20 cellular contexts compared by ENCODE assay signal in genomic region chr21:14952916-14953315, GRCh38.
DNase-seq lines count a peak whose midpoint lies in the region; ATAC-seq, FAIRE-seq and TF ChIP-seq lines count a peak whose summit lies in the region.
"Had no signal": no experiment of that assay in that cellular context is flagged by ENCODE, and none has a peak within 500 bp of the region (broad histone marks: within the 10 kb centered on the region; RNA-seq: fewer than 3 reads in every experiment).

No MANE protein-coding gene starts in this region.

- H4K91ac ChIP-seq in IMR-90 (ENCODE audit: insufficient read depth, low read depth, low read length) = no peak overlapping the region

- no peak overlapping the region for H2AFZ ChIP-seq in IMR-90 (replicated peaks; ENCODE audit: low read length, poor library complexity)

- no peaks in the 10 kb centered on the region for H4K20me1 ChIP-seq in IMR-90 (ENCODE audit: insufficient read depth, low read length)

- H3K9ac ChIP-seq in IMR-90 (ENCODE audit: low read depth, low read length) (no peak overlapping the region), kidney (ENCODE audit: low read length in 2 of 2) (no peak overlapping the region)

- H3K14ac ChIP-seq in IMR-90 (replicated peaks; ENCODE audit: low read depth, low read length) = no peak overlapping the region

- H2BK20ac ChIP-seq in IMR-90 (ENCODE audit: low read depth, low read length) = no peak overlapping the region

- POLR2A ChIA-PET in IMR-90 (lab: Charles Lee; ENCODE audit: unreplicated experiment) = no interaction called here

- H2BK120ac ChIP-seq in IMR-90 (ENCODE audit: low read depth, low read length) = no peak overlapping the region

- in situ Hi-C loops in ACHN (cut with HindIII; ENCODE audit: low pct_ligation_motif_present, low pct_unique_long_range_greater_than_20kb, low sequenced_read_pairs) = no loop called here
- in situ Hi-C loops in IMR-90 (cut with MboI; ENCODE audit: low sequenced_read_pairs) = no loop called here

- no peak overlapping the region for H3K4ac ChIP-seq in IMR-90 (ENCODE audit: low read depth, low read length)

- no peak overlapping the region for H2BK5ac ChIP-seq in IMR-90 (ENCODE audit: low read depth, low read length, poor library complexity, severe bottlenecking)

- H4K8ac ChIP-seq in IMR-90 (ENCODE audit: low read depth in 2 of 2, low read length in 2 of 2) = no peak overlapping the region

- no peaks in the 10 kb centered on the region for H3K27me3 Mint-ChIP-seq in chondrocyte (ENCODE audit: low read depth)
- H3K27me3 Mint-ChIP-seq in activated naive CD8-positive, alpha-beta T cell treated with anti-CD3 and anti-CD28 coated beads for 36 hours = no peaks in the 10 kb centered on the region

- H3K23ac ChIP-seq in IMR-90 (ENCODE audit: low read depth, low read length) = no peak overlapping the region

- peaks cover 19% of the 10 kb centered on the region for H3K4me1 Mint-ChIP-seq in chondrocyte (ENCODE audit: low read depth)
- no peaks in the 10 kb centered on the region for H3K4me1 Mint-ChIP-seq in activated naive CD8-positive, alpha-beta T cell treated with anti-CD3 and anti-CD28 coated beads for 36 hours
- H3K4me1 Mint-ChIP-seq: CD14-positive monocyte had no signal

- FAIRE-seq in kidney (lab: Jason Lieb, UNC) = no peak
- FAIRE-seq: A549, HTR-8/SVneo, K562 had no signal

- H3K27ac ChIP-seq in IMR-90 (ENCODE audit: insufficient read depth, low read length) = no peak overlapping the region
- no peak overlapping the region for H3K27ac ChIP-seq in kidney (ENCODE audit: low read depth in 2 of 2, low read length in 2 of 2)
- H3K27ac ChIP-seq: A549, HL-60, Peyer's patch had no signal

- CTCF ChIA-PET in IMR-90 (lab: Yijun Ruan, JAX) = no interaction called here

- TF ChIP-seq CTCF in IMR-90 (conservative IDR thresholded peaks at IDR 0.05; ENCODE audit: low read depth, low read length) (0 out of 2 replicates have a peak, but pooled peaks have one; percentile 18), chondrocyte (IDR thresholded peaks at IDR 0.05) (peak; percentile 36), kidney (IDR thresholded peaks at IDR 0.05; ENCODE audit: borderline replicate concordance, extremely low read depth, insufficient read depth) (peak; percentile 12)

- intact Hi-C loops in IMR-90 (cut with micrococcal nuclease) (no loop called here), kidney (cut with DNase I) (no loop called here)

- no peaks in the 10 kb centered on the region for H3K27me3 ChIP-seq in IMR-90 (ENCODE audit: control insufficient read depth, insufficient read depth, low read length)
- H3K27me3 ChIP-seq: Peyer's patch had no signal

- H3K4me2 ChIP-seq in IMR-90 (ENCODE audit: low read depth, low read length) = no peak overlapping the region
- H3K4me2 ChIP-seq: A549 had no signal

- H3K4me3 Mint-ChIP-seq in chondrocyte (ENCODE audit: unreplicated experiment) = no peak overlapping the region
- no peak overlapping the region for H3K4me3 Mint-ChIP-seq in activated naive CD8-positive, alpha-beta T cell treated with anti-CD3 and anti-CD28 coated beads for 36 hours
- H3K4me3 Mint-ChIP-seq: CD14-positive monocyte, H9 had no signal

- H2AK9ac ChIP-seq in IMR-90 (replicated peaks; ENCODE audit: low read depth, low read length, poor library complexity) = no peak overlapping the region

- no peak overlapping the region for H2BK15ac ChIP-seq in IMR-90 (ENCODE audit: low read depth, low read length)

- H3K79me1 ChIP-seq in IMR-90 (ENCODE audit: low read depth in 1 of 2, low read length in 2 of 2) = no peaks in the 10 kb centered on the region; a peak in 1 of 4 replicates

- no peak overlapping the region for H3K18ac ChIP-seq in IMR-90 (ENCODE audit: low read depth, low read length)

- no peak overlapping the region for H3K27ac Mint-ChIP-seq in chondrocyte (ENCODE audit: unreplicated experiment)
- H3K27ac Mint-ChIP-seq in activated naive CD8-positive, alpha-beta T cell treated with anti-CD3 and anti-CD28 coated beads for 36 hours = no peak overlapping the region
- H3K27ac Mint-ChIP-seq: H9 had no signal

- peaks cover 1% of the 10 kb centered on the region for H3K36me3 Mint-ChIP-seq in chondrocyte (ENCODE audit: low read depth)
- peaks cover 3% of the 10 kb centered on the region for H3K36me3 Mint-ChIP-seq in activated naive CD8-positive, alpha-beta T cell treated with anti-CD3 and anti-CD28 coated beads for 36 hours
- H3K36me3 Mint-ChIP-seq: CD14-positive monocyte had no signal

- H3K9me3 ChIP-seq in IMR-90 (ENCODE audit: control insufficient read depth, insufficient read depth, low read length) (peaks cover 3% of the 10 kb centered on the region), kidney (ENCODE audit: control insufficient read depth in 1 of 2, low read length in 2 of 2) (no peaks in the 10 kb centered on the region)
- H3K9me3 ChIP-seq: A549, Peyer's patch had no signal

- DNase-seq in ACHN (peak; percentile 11), IMR-90 (no peak), chondrocyte (ENCODE audit: low spot score) (no peak), kidney (no peak), NCI-H446 (lab: John Stamatoyannopoulos, UW) (no peak), HUDEP-2 (lab: John Stamatoyannopoulos, UW; ENCODE audit: unreplicated experiment in 76 of 76) (no peak), NCI-H345 treated with DMSO at 0.1 percent for 48 hours (lab: John Stamatoyannopoulos, UW; ENCODE audit: unreplicated experiment) (no peak)
- DNase-seq in activated naive CD8-positive, alpha-beta T cell treated with anti-CD3 and anti-CD28 coated beads for 36 hours = no peak
- DNase-seq: COR-L47, H9, NCI-H1436, NCI-H2029 treated with DMSO at 0.1 percent for 48 hours, NCI-H524, Peyer's patch had no signal

- no peak for TF ChIP-seq POLR2A in IMR-90 (IDR thresholded peaks at IDR 0.05; ENCODE audit: low read depth, low read length)

- no peak for ATAC-seq in IMR-90 (ENCODE audit: low read depth)
- ATAC-seq: A549, K562, Right ventricle myocardium inferior had no signal

- no peak overlapping the region for H4K5ac ChIP-seq in IMR-90 (ENCODE audit: low read depth, low read length)

- H3K4me1 ChIP-seq in IMR-90 (ENCODE audit: control insufficient read depth, insufficient read depth, low read length) = peaks cover 14% of the 10 kb centered on the region
- no peaks in the 10 kb centered on the region for H3K4me1 ChIP-seq in kidney (ENCODE audit: control insufficient read depth in 1 of 2, insufficient read depth in 1 of 2, low read depth in 1 of 2, low read length in 2 of 2)
- H3K4me1 ChIP-seq: Peyer's patch had no signal

- no peak overlapping the region for H2AK5ac ChIP-seq in IMR-90 (ENCODE audit: low read depth, low read length)

- dilution Hi-C loops in IMR-90 (cut with HindIII; ENCODE audit: low sequenced_read_pairs, unreplicated experiment) = no loop called here

- peaks cover 6% of the 10 kb centered on the region for H3K9me3 Mint-ChIP-seq in chondrocyte (ENCODE audit: low read depth)
- H3K9me3 Mint-ChIP-seq in activated naive CD8-positive, alpha-beta T cell treated with anti-CD3 and anti-CD28 coated beads for 36 hours = peaks cover 4% of the 10 kb centered on the region

- no peak for TF ChIP-seq RAD21 in IMR-90 (IDR thresholded peaks at IDR 0.05; ENCODE audit: low read length)

- no peak overlapping the region for H3K4me3 ChIP-seq in IMR-90 (ENCODE audit: insufficient read depth, low read depth, low read length)
- no peak overlapping the region for H3K4me3 ChIP-seq in kidney (ENCODE audit: low read length in 2 of 2)
- H3K4me3 ChIP-seq: A549, K562, Peyer's patch had no signal

- WGBS in IMR-90 (ENCODE audit: extremely low coverage in 2 of 2, insufficient read length in 1 of 2), 2 experiments = 100% methylated on average over 2 of the region's 4 CpGs; no CpG with 5 or more reads in 1 of the 2 experiments

- H3K9me1 ChIP-seq in IMR-90 (ENCODE audit: insufficient read depth, low read length) = no peaks in the 10 kb centered on the region

- H3K56ac ChIP-seq in IMR-90 (ENCODE audit: extremely low read depth, insufficient read depth, low read length) = no peak overlapping the region

- no TSS peak for BruUV-seq in IMR-90 (replicated peaks; lab: Mats Ljungman, UMichigan)

- H3K36me3 ChIP-seq in IMR-90 (ENCODE audit: control insufficient read depth, insufficient read depth, low read length) = no peaks in the 10 kb centered on the region
- H3K36me3 ChIP-seq in kidney (ENCODE audit: control insufficient read depth in 1 of 2, insufficient read depth in 2 of 2, low read length in 2 of 2) = no peaks in the 10 kb centered on the region
- H3K36me3 ChIP-seq: Peyer's patch had no signal

TF ChIP-seq in IMR-90, 13 proteins besides CTCF, POLR2A, EP300 and RAD21:
- TF ChIP-seq RCOR1 (IDR thresholded peaks at IDR 0.05; ENCODE audit: insufficient replicate concordance, low read length) (no peak), RFX5 (IDR thresholded peaks at IDR 0.05; ENCODE audit: low read depth, low read length) (no peak), MAZ (IDR thresholded peaks at IDR 0.05; ENCODE audit: borderline replicate concordance, low read depth, low read length) (no peak), MAFK (IDR thresholded peaks at IDR 0.05; ENCODE audit: low read depth, low read length) (no peak), CHD1 (IDR thresholded peaks at IDR 0.05; ENCODE audit: low read depth, low read length) (no peak), SMC3 (IDR thresholded peaks at IDR 0.05; ENCODE audit: low read depth, low read length) (no peak), NFE2L2 (IDR thresholded peaks at IDR 0.05; ENCODE audit: low read depth, low read length) (no peak), ELK1 (IDR thresholded peaks at IDR 0.05; ENCODE audit: borderline replicate concordance, low read depth, low read length) (no peak)
